In genomic region chr15:41798607-41799487, GRCh38 we compare ENCODE assay signal across 14 cellular contexts. TPM values are rescaled to one million over a fixed set of nuclear protein-coding genes. Genes with fewer than 3 reads are reported as not detected.
DNase-seq lines count a peak whose midpoint lies in the region; ATAC-seq lines count a peak whose summit lies in the region.
"Had no signal": no experiment of that assay in that cellular context is flagged by ENCODE, and none has a peak within 500 bp of the region (broad histone marks: within the 10 kb centered on the region; RNA-seq: fewer than 3 reads in every experiment).

No MANE protein-coding gene starts in this region.

- H3K27me3 Mint-ChIP-seq in activated naive CD8-positive, alpha-beta T cell treated with anti-CD3 and anti-CD28 coated beads for 36 hours = no peaks in the 10 kb centered on the region
- H3K27me3 Mint-ChIP-seq in memory B cell = no peaks in the 10 kb centered on the region
- no peaks in the 10 kb centered on the region for H3K27me3 Mint-ChIP-seq in CD4-positive, alpha-beta memory T cell

- H3K4me3 Mint-ChIP-seq in activated naive CD8-positive, alpha-beta T cell treated with anti-CD3 and anti-CD28 coated beads for 36 hours = no peak overlapping the region
- no peak overlapping the region for H3K4me3 Mint-ChIP-seq in memory B cell
- H3K4me3 Mint-ChIP-seq in CD4-positive, alpha-beta memory T cell = no peak overlapping the region
- H3K4me3 Mint-ChIP-seq: CD8-positive, alpha-beta T cell had no signal

- H3K9me3 Mint-ChIP-seq in activated naive CD8-positive, alpha-beta T cell treated with anti-CD3 and anti-CD28 coated beads for 36 hours = no peaks in the 10 kb centered on the region
- no peaks in the 10 kb centered on the region for H3K9me3 Mint-ChIP-seq in memory B cell
- peaks cover 0 to 2% (median 0%) of the 10 kb centered on the region in 8 donors for H3K9me3 Mint-ChIP-seq in CD4-positive, alpha-beta memory T cell
- H3K9me3 Mint-ChIP-seq: CD8-positive, alpha-beta T cell had no signal

- no peak overlapping the region for H3K4me3 ChIP-seq in BLaER1 treated with 17β-estradiol and CSF1 and Interleukin-3, amounts not matched to agents 10 nM and 100 nM
- H3K4me3 ChIP-seq in GM23248 = no peak overlapping the region
- no peak overlapping the region for H3K4me3 ChIP-seq in CD4-positive, alpha-beta memory T cell (ENCODE audit: low read length in 2 of 2)
- H3K4me3 ChIP-seq: breast epithelium, psoas muscle had no signal

- no peaks in the 10 kb centered on the region for H3K9me2 ChIP-seq in GM23248 (ENCODE audit: insufficient read depth)

- in situ Hi-C loops in GM23248 (cut with MboI) = no loop called here

- POLR2A ChIA-PET in CD4-positive, alpha-beta memory T cell (lab: Charles Lee; ENCODE audit: partially characterized antibody) = no interaction called here

- WGBS in GM23248 (ENCODE audit: low coverage in 1 of 2, low lambda C conversion rate in 2 of 2, missing lambda C conversion rate in 2 of 2), 2 experiments = 73 to 77% methylated on average over 9 of the region's 9 CpGs

- intact Hi-C loops in CD4-positive, alpha-beta memory T cell (cut with micrococcal nuclease) = no loop called here

- peak overlapping the region in 8 of 11 experiments; percentile 3 to 61 (median 32); a peak in 11 of 22 replicates for H3K4me2 ChIP-seq in BLaER1 treated with 17β-estradiol and CSF1 and Interleukin-3, amounts not matched to agents 10 nM and 100 nM
- H3K4me2 ChIP-seq in GM23248 (ENCODE audit: unreplicated experiment) = no peak overlapping the region

- H3K27ac Mint-ChIP-seq in activated naive CD8-positive, alpha-beta T cell treated with anti-CD3 and anti-CD28 coated beads for 36 hours = peak overlapping the region; percentile 7
- peak overlapping the region; percentile 75 for H3K27ac Mint-ChIP-seq in memory B cell
- peak overlapping the region in 3 of 7 donors; percentile 14 to 77 (median 53) for H3K27ac Mint-ChIP-seq in CD4-positive, alpha-beta memory T cell
- H3K27ac Mint-ChIP-seq: CD8-positive, alpha-beta T cell had no signal

- CTCF ChIA-PET in CD4-positive, alpha-beta memory T cell (lab: Charles Lee; ENCODE audit: partially characterized antibody) = interaction anchor here (1.5 kb wide), 1 partner anchor 25 kb away, joined by 6 read pairs; the partner anchor contains the start of gene MAPKBP1

- peaks cover 0 to 10% (median 0%) of the 10 kb centered on the region in 11 experiments; a peak in 4 of 22 replicates for H4K20me1 ChIP-seq in BLaER1 treated with 17β-estradiol and CSF1 and Interleukin-3, amounts not matched to agents 10 nM and 100 nM
- H4K20me1 ChIP-seq in GM23248 (ENCODE audit: insufficient read depth) = no peaks in the 10 kb centered on the region

- ATAC-seq in memory B cell (ENCODE audit: low read depth) = no peak
- no peak for ATAC-seq in GM18502 (IDR thresholded peaks at IDR 0.05; ENCODE audit: poor library complexity, unreplicated experiment)
- ATAC-seq: CD8-positive, alpha-beta T cell; psoas muscle had no signal

- H3K9ac ChIP-seq in BLaER1 treated with 17β-estradiol and CSF1 and Interleukin-3, amounts not matched to agents 10 nM and 100 nM = 0 out of 22 replicates have a peak overlapping the region, but pooled peaks of 1 of the 11 experiments have one; percentile 32
- no peak overlapping the region for H3K9ac ChIP-seq in GM23248

- no peaks in the 10 kb centered on the region for H3K27me3 ChIP-seq in BLaER1 treated with 17β-estradiol and CSF1 and Interleukin-3, amounts not matched to agents 10 nM and 100 nM
- H3K27me3 ChIP-seq in GM23248 (replicated peaks; ENCODE audit: insufficient read depth) = no peaks in the 10 kb centered on the region
- H3K27me3 ChIP-seq in CD4-positive, alpha-beta memory T cell (ENCODE audit: insufficient read depth, low read length) = no peaks in the 10 kb centered on the region
- H3K27me3 ChIP-seq: breast epithelium had no signal

- peak; percentile 36 for DNase-seq in GM23248
- DNase-seq in activated naive CD8-positive, alpha-beta T cell treated with anti-CD3 and anti-CD28 coated beads for 36 hours = no peak
- no peak for DNase-seq in memory B cell (ENCODE audit: low spot score in 2 of 2)
- no peak for DNase-seq in CD4-positive, alpha-beta memory T cell
- DNase-seq in KG1 (lab: John Stamatoyannopoulos, UW) = no peak
- DNase-seq in pons (ENCODE audit: low spot score) = no peak
- DNase-seq: CD8-positive, alpha-beta T cell; hypothalamus; NCI-H524 treated with DMSO at 0.1 percent for 48 hours; psoas muscle; stimulated activated CD4-positive, alpha-beta T cell treated with anti-CD3 and anti-CD28 coated beads, Interleukin-4, amount 100 ng/mL, for 24 hours had no signal

- no peak overlapping the region; a peak in 1 of 22 replicates for H3K27ac ChIP-seq in BLaER1 treated with 17β-estradiol and CSF1 and Interleukin-3, amounts not matched to agents 10 nM and 100 nM
- peak overlapping the region; percentile 29; the same call in 1 of the 2 replicates for H3K27ac ChIP-seq in GM23248
- H3K27ac ChIP-seq in CD4-positive, alpha-beta memory T cell (ENCODE audit: low read depth, low read length) = no peak overlapping the region
- H3K27ac ChIP-seq: psoas muscle had no signal

- peaks cover 21 to 38% (median 28%) of the 10 kb centered on the region in 11 experiments for H3K36me3 ChIP-seq in BLaER1 treated with 17β-estradiol and CSF1 and Interleukin-3, amounts not matched to agents 10 nM and 100 nM
- no peaks in the 10 kb centered on the region for H3K36me3 ChIP-seq in GM23248 (ENCODE audit: low read depth)
- peaks cover 6% of the 10 kb centered on the region for H3K36me3 ChIP-seq in CD4-positive, alpha-beta memory T cell (ENCODE audit: insufficient read depth, low read length)
- H3K36me3 ChIP-seq: breast epithelium had no signal

- peaks cover 19% of the 10 kb centered on the region for H3K4me1 Mint-ChIP-seq in activated naive CD8-positive, alpha-beta T cell treated with anti-CD3 and anti-CD28 coated beads for 36 hours
- H3K4me1 Mint-ChIP-seq in memory B cell = peaks cover 5% of the 10 kb centered on the region
- H3K4me1 Mint-ChIP-seq in CD4-positive, alpha-beta memory T cell = peaks cover 11 to 13% (median 12%) of the 10 kb centered on the region in 4 donors

- peaks cover 2% of the 10 kb centered on the region for H3K36me3 Mint-ChIP-seq in activated naive CD8-positive, alpha-beta T cell treated with anti-CD3 and anti-CD28 coated beads for 36 hours
- peaks cover 17% of the 10 kb centered on the region for H3K36me3 Mint-ChIP-seq in memory B cell
- peaks cover 20 to 28% of the 10 kb centered on the region in 2 donors for H3K36me3 Mint-ChIP-seq in CD4-positive, alpha-beta memory T cell

- H3F3A ChIP-seq in GM23248 (ENCODE audit: insufficient read depth) = peaks cover 43% of the 10 kb centered on the region

- peaks cover 0 to 20% (median 18%) of the 10 kb centered on the region in 11 experiments; a peak in 17 of 22 replicates for H3K9me3 ChIP-seq in BLaER1 treated with 17β-estradiol and CSF1 and Interleukin-3, amounts not matched to agents 10 nM and 100 nM (replicated peaks in 1 of 11)
- no peaks in the 10 kb centered on the region for H3K9me3 ChIP-seq in GM23248 (ENCODE audit: low read depth)
- H3K9me3 ChIP-seq in CD4-positive, alpha-beta memory T cell (ENCODE audit: control insufficient read depth in 1 of 2, low read length in 2 of 2) = no peaks in the 10 kb centered on the region
- H3K9me3 ChIP-seq: breast epithelium, psoas muscle had no signal

- H3K79me2 ChIP-seq in GM23248 (ENCODE audit: insufficient read depth) = peaks cover 61% of the 10 kb centered on the region

- peaks cover 31 to 58% (median 55%) of the 10 kb centered on the region in 10 experiments for H3K4me1 ChIP-seq in BLaER1 treated with 17β-estradiol and CSF1 and Interleukin-3, amounts not matched to agents 10 nM and 100 nM
- peaks cover 50% of the 10 kb centered on the region for H3K4me1 ChIP-seq in GM23248 (ENCODE audit: insufficient read depth)
- no peaks in the 10 kb centered on the region for H3K4me1 ChIP-seq in CD4-positive, alpha-beta memory T cell (ENCODE audit: insufficient read depth, low read length)

- no peak overlapping the region for H2AFZ ChIP-seq in GM23248

RNA-seq across cellular contexts. Expression of gene MAPKBP1, which starts 24.6 kb away (rescaled TPM):
- 8.5 and 12.3 TPM in 2 replicates for total RNA-seq in GM23248 (2014; rRNA removed; shearing (Covaris generic))
- 4.4 and 5.2 TPM in 2 replicates for polyA plus RNA-seq in GM23248 (2016; fragmentation: Nextera tagmentation; extraction: Ambion mirVana)
- 10 to 100 TPM; 13.2 to 14.2 TPM for total RNA-seq in activated naive CD8-positive, alpha-beta T cell treated with anti-CD3 and anti-CD28 coated beads for 36 hours
- total RNA-seq in CD4-positive, alpha-beta memory T cell = 10 to 100 TPM; 39.7 to 42.6 TPM
- polyA plus RNA-seq in CD4-positive, alpha-beta memory T cell = 1 to 10 TPM in 1 of 2 donors, under 1 TPM in 1; 0.87 to 3.8 TPM

RNA-seq across cellular contexts. Expression of gene JMJD7, which starts 29.0 kb away (rescaled TPM):
- 1.3 and 11.7 TPM in 2 replicates for total RNA-seq in GM23248 (2014; rRNA removed; shearing (Covaris generic))
- 3.5 and 5.3 TPM in 2 replicates for polyA plus RNA-seq in GM23248 (2016; fragmentation: Nextera tagmentation; extraction: Ambion mirVana)
- 10 to 100 TPM in 1 of 2 experiments, 1 to 10 TPM in 1; 9.4 to 10.9 TPM for total RNA-seq in activated naive CD8-positive, alpha-beta T cell treated with anti-CD3 and anti-CD28 coated beads for 36 hours
- 10 to 100 TPM; 75.0 to 78.5 TPM for total RNA-seq in CD4-positive, alpha-beta memory T cell
- polyA plus RNA-seq in CD4-positive, alpha-beta memory T cell = 10 to 100 TPM; 18.7 to 28.0 TPM

RNA-seq across cellular contexts. Expression of gene PLA2G4B, which starts 39.8 kb away (rescaled TPM):
- 1.4 TPM in 1 of 2 replicates, not detected in the other for total RNA-seq in GM23248 (2014; rRNA removed; shearing (Covaris generic))
- polyA plus RNA-seq in GM23248 (2016; fragmentation: Nextera tagmentation; extraction: Ambion mirVana) = 1.1 and 1.6 TPM in 2 replicates
- total RNA-seq in activated naive CD8-positive, alpha-beta T cell treated with anti-CD3 and anti-CD28 coated beads for 36 hours = 1 to 10 TPM; 2.1 to 2.2 TPM
- 10 to 100 TPM; 64.5 to 64.9 TPM for total RNA-seq in CD4-positive, alpha-beta memory T cell
- 1 to 10 TPM; 1.5 to 2.8 TPM for polyA plus RNA-seq in CD4-positive, alpha-beta memory T cell

Comparison
In these comparisons a context has a peak if more than half of its experiments do, and no peak if none do; other contexts are left out.
1. RNA of gene PLA2G4B, which starts 39.8 kb away (total RNA-seq): 64.5 to 64.9 TPM in CD4-positive, alpha-beta memory T cell; 2.1 to 2.2 TPM in activated naive CD8-positive, alpha-beta T cell treated with anti-CD3 and anti-CD28 coated beads for 36 hours and 1.4 TPM in GM23248; every median in the first group is over 10 times any median in the second.